Comparison of ENCODE assay signal across 19 cellular contexts in genomic region chr9:136060671-136061371, GRCh38. TPM values are rescaled to one million over a fixed set of nuclear protein-coding genes. Genes with fewer than 3 reads are reported as not detected.
A peak's percentile ranks its signal among the peaks of the same experiment; 100 is the strongest.
DNase-seq lines count a peak whose midpoint lies in the region; ATAC-seq, FAIRE-seq and TF ChIP-seq lines count a peak whose summit lies in the region.
"Had no signal": no experiment of that assay in that cellular context is flagged by ENCODE, and none has a peak within 500 bp of the region (broad histone marks: within the 10 kb centered on the region; RNA-seq: fewer than 3 reads in every experiment).

No MANE protein-coding gene starts in this region.

- intact Hi-C loops in K562 (cut with micrococcal nuclease): no loop called here
- intact Hi-C loops in vagina (cut with DNase I): no loop called here

- DNase-seq in GM06990 (ENCODE audit: extremely low read depth, insufficient read length): peak; percentile 1
- DNase-seq in K562 (ENCODE audit: extremely low read depth in 1 of 4, low spot score in 3 of 4): no peak
- peak; percentile 74 for DNase-seq in mesenteric fat pad (ENCODE audit: low spot score)
- DNase-seq in vagina (ENCODE audit: extremely low spot score in 2 of 2): no peak
- no peak for DNase-seq in HT-29 (ENCODE audit: low spot score)
- DNase-seq in activated gamma-delta T cell (lab: John Stamatoyannopoulos, UW): no peak
- DNase-seq: activated naive CD4-positive, alpha-beta T cell treated with Interleukin-2 at 50 U/mL for 16 hours; amniotic stem cell; CD8-positive, alpha-beta memory T cell; NCI-H1436 treated with DMSO at 0.1 percent for 48 hours; NCI-H446 treated with DMSO at 0.1 percent for 48 hours; Right ventricle myocardium superior; stimulated activated CD4-positive, alpha-beta T cell treated with anti-CD3 and anti-CD28 coated beads, Interleukin-2, amount 100 ng/mL, for 24 hours; uterus had no signal

- no peaks in the 10 kb centered on the region for H3K9me1 ChIP-seq in K562 (ENCODE audit: control insufficient read depth, insufficient read depth, low read length)

- TF ChIP-seq RAD21 in K562 (CRISPR knock-in tag; conservative IDR thresholded peaks at IDR 0.05 in 1 of 2, IDR thresholded peaks at IDR 0.05 in 1 of 2): no peak

- H3K79me2 ChIP-seq in ACC112 (ENCODE audit: control insufficient read depth, insufficient read depth, low read length, unreplicated experiment) (peaks cover 42% of the 10 kb centered on the region), K562 (ENCODE audit: control insufficient read depth, insufficient read depth, low read length) (peaks cover 81% of the 10 kb centered on the region)

- H2AFZ ChIP-seq in ACC112 (ENCODE audit: low read length, unreplicated experiment): no peak overlapping the region
- no peak overlapping the region for H2AFZ ChIP-seq in K562 (ENCODE audit: low read depth, low read length)
- H2AFZ ChIP-seq: GM23338 had no signal

- H3K9me3 ChIP-seq in K562 (replicated peaks; ENCODE audit: control insufficient read depth, insufficient read depth, low read depth, low read length): no peaks in the 10 kb centered on the region
- no peaks in the 10 kb centered on the region for H3K9me3 ChIP-seq in vagina
- H3K9me3 ChIP-seq: uterus had no signal

- no peak for FAIRE-seq in K562 (lab: Jason Lieb, UNC)
- FAIRE-seq: GM18507, small intestine had no signal

- POLR2A ChIA-PET in K562 (lab: Yijun Ruan, JAX): interaction anchor here (0.8 kb wide), 1 partner anchor 11 kb away, joined by 3 read pairs; no protein-coding TSS in a partner anchor

- H3K27me3 ChIP-seq in ACC112 (ENCODE audit: insufficient read depth, low read length) (no peaks in the 10 kb centered on the region), GM06990 (replicated peaks; ENCODE audit: control insufficient read depth, insufficient read depth, low read length) (no peaks in the 10 kb centered on the region; the same call in 1 of the 2 replicates), K562 (ENCODE audit: control insufficient read depth in 2 of 2, insufficient read depth in 2 of 2, low read length in 2 of 2) (no peaks in the 10 kb centered on the region), vagina (no peaks in the 10 kb centered on the region)
- H3K27me3 ChIP-seq: uterus had no signal

- H3K4me1 ChIP-seq in ACC112 (ENCODE audit: control insufficient read depth, insufficient read depth, low read length, unreplicated experiment) (peaks cover 12% of the 10 kb centered on the region), K562 (replicated peaks in 1 of 2; ENCODE audit: control insufficient read depth in 2 of 2, insufficient read depth in 2 of 2, low read length in 2 of 2) (peaks cover 0 to 54% of the 10 kb centered on the region in 2 experiments; a peak in 2 of 5 replicates), vagina (peaks cover 24% of the 10 kb centered on the region)
- H3K4me1 ChIP-seq: uterus had no signal

- peak overlapping the region; percentile 31; the same call in 1 of the 2 replicates for H3K27ac ChIP-seq in ACC112 (ENCODE audit: low read depth, low read length)
- no peak overlapping the region for H3K27ac ChIP-seq in K562 (ENCODE audit: extremely low read depth, low read depth, low read length)
- H3K27ac ChIP-seq in vagina: no peak overlapping the region
- H3K27ac ChIP-seq: uterus had no signal

- H3K4me2 ChIP-seq in K562 (ENCODE audit: insufficient read depth, low read length): no peak overlapping the region
- H3K4me2 ChIP-seq: GM23338 had no signal

- peak overlapping the region in 1 of 2 experiments; percentile 9; a peak in 1 of 4 replicates for H3K9ac ChIP-seq in K562 (ENCODE audit: insufficient read depth in 1 of 2, low read depth in 2 of 2, low read length in 2 of 2)

- H3K4me3 ChIP-seq in ACC112 (ENCODE audit: low read depth, low read length) (no peak overlapping the region), GM06990 (replicated peaks; ENCODE audit: low read depth, low read length) (no peak overlapping the region), K562 (no peak overlapping the region), vagina (no peak overlapping the region)
- H3K4me3 ChIP-seq: GM23338, uterus had no signal

- 95% methylated on average over 9 of the region's 19 CpGs for WGBS in K562 (ENCODE audit: insufficient coverage, low coverage, missing lambda C conversion rate)

- no peak for TF ChIP-seq EP300 in K562 (IDR thresholded peaks at IDR 0.05; ENCODE audit: low read length)

- in situ Hi-C loops in K562 (cut with MboI): loop anchor here (5.0 kb wide), 1 partner anchor 39 kb away; no protein-coding TSS in a partner anchor

- TF ChIP-seq CTCF in GM06990 (IDR thresholded peaks at IDR 0.05; ENCODE audit: insufficient read depth, low read length, poor library complexity, severe bottlenecking): no peak
- no peak for TF ChIP-seq CTCF in K562 (IDR thresholded peaks at IDR 0.05 in 2 of 3, conservative IDR thresholded peaks at IDR 0.05 in 1 of 3; ENCODE audit: insufficient read depth in 2 of 3, low read depth in 1 of 3, low read length in 3 of 3)
- no peak for TF ChIP-seq CTCF in vagina (IDR thresholded peaks at IDR 0.05)

- no peak for ATAC-seq in K562
- ATAC-seq: GM23338; stimulated activated effector memory CD8-positive, alpha-beta T cell treated with anti-CD3 and anti-CD28 coated beads, Interleukin-12 subunit alpha, Interleukin-12 subunit beta, amount 100 ng/mL, for 72 hours had no signal

- CTCF ChIA-PET in K562 (lab: Yijun Ruan, JAX; ENCODE audit: low intra/inter-chr PET ratio): no interaction called here

- no TSS peak for BruUV-seq in K562 (replicated peaks; lab: Mats Ljungman, UMichigan)

- TF ChIP-seq POLR2A in K562 (conservative IDR thresholded peaks at IDR 0.05) (no peak), vagina (IDR thresholded peaks at IDR 0.05) (no peak)

- H3K36me3 ChIP-seq in ACC112 (ENCODE audit: insufficient read depth, low read length) (no peaks in the 10 kb centered on the region), GM06990 (ENCODE audit: control insufficient read depth, insufficient read depth, low read length) (no peaks in the 10 kb centered on the region), K562 (ENCODE audit: control insufficient read depth, insufficient read depth, low read length) (peaks cover 24% of the 10 kb centered on the region; the same call in 1 of the 3 replicates), vagina (no peaks in the 10 kb centered on the region)
- H3K36me3 ChIP-seq: uterus had no signal

- H4K20me1 ChIP-seq in K562 (replicated peaks; ENCODE audit: control insufficient read depth, insufficient read depth, low read length): peaks cover 22% of the 10 kb centered on the region

TF ChIP-seq in K562, 482 proteins besides CTCF, POLR2A, EP300 and RAD21:
- TF ChIP-seq POLR2G (IDR thresholded peaks at IDR 0.05; ENCODE audit: low read depth, low read length): peak; percentile 48; the same call in 1 of the 2 replicates
- TF ChIP-seq MIER1 (IDR thresholded peaks at IDR 0.05; ENCODE audit: low read depth): no peak

RNA-seq across cellular contexts. Expression of gene NACC2, which starts 34.3 kb away (rescaled TPM):
- total RNA-seq in K562 (2011; cell fraction: chromatin; rRNA removed; ENCODE audit: low replicate concordance): 15.2 and 27.2 TPM in 2 replicates
- 17.0 and 18.7 TPM in 2 replicates for total RNA-seq in K562 (2011; cell fraction: nucleolus; rRNA removed)
- total RNA-seq in K562 (2011; cell fraction: nucleoplasm; rRNA removed): 10.7 and 13.6 TPM in 2 replicates
- total RNA-seq in K562 (2014; rRNA removed) (16.6 and 21.1 TPM in 2 replicates), K562 (2014; rRNA removed; fragmentation: Illumina TruSeq; extraction: Trizol) (4.4 and 4.8 TPM in 2 replicates), K562 (2015; rRNA removed; fragmentation: Illumina TruSeq; extraction: Trizol) (9.9 and 10.1 TPM in 2 replicates), K562 (2021) (22.2 and 25.1 TPM in 2 replicates), mesenteric fat pad (41.4 TPM), vagina (21.1 TPM)
- polyA plus RNA-seq in K562 (2011; rRNA removed) (5.6 TPM in 2 replicates), K562 (2014; fragmentation: Illumina TruSeq; extraction: Trizol) (5.2 and 8.0 TPM in 2 replicates), K562 (2014; fragmentation: Nextera tagmentation; extraction: Ambion mirVana) (under 1 TPM; 0.70 to 0.73 TPM), K562 (2014; rRNA removed) (11.7 and 12.5 TPM in 2 replicates)
- polyA plus RNA-seq in K562 (2011; cell fraction: cytosol; rRNA removed): 7.2 and 16.2 TPM in 2 replicates
- 14.6 and 26.1 TPM in 2 replicates for polyA plus RNA-seq in K562 (2011; cell fraction: nucleus; rRNA removed)
- 9.1 and 10.5 TPM in 2 replicates for polyA plus RNA-seq in K562 (2012)
- polyA minus RNA-seq in K562 (2011; rRNA and poly(A)+ RNA removed): 5.4 and 11.8 TPM in 2 replicates
- 12.6 and 13.9 TPM in 2 replicates for polyA minus RNA-seq in K562 (2011; cell fraction: cytosol; rRNA and poly(A)+ RNA removed)
- polyA minus RNA-seq in K562 (2011; cell fraction: nucleus; rRNA and poly(A)+ RNA removed): 5.9 and 6.5 TPM in 2 replicates
- 32.6 and 38.1 TPM in 2 replicates for total RNA-seq in HT-29 (2014; rRNA removed; shearing (Covaris generic))

RNA-seq across cellular contexts. Expression of gene TMEM250, which starts 57.9 kb away (rescaled TPM):
- 9.3 and 37.6 TPM in 2 replicates for total RNA-seq in K562 (2011; cell fraction: chromatin; rRNA removed; ENCODE audit: low replicate concordance)
- total RNA-seq in K562 (2011; cell fraction: nucleolus; rRNA removed): 42.5 and 42.8 TPM in 2 replicates
- total RNA-seq in K562 (2011; cell fraction: nucleoplasm; rRNA removed): 19.5 and 20.3 TPM in 2 replicates
- 44.6 and 51.3 TPM in 2 replicates for total RNA-seq in K562 (2014; rRNA removed)
- total RNA-seq in K562 (2014; rRNA removed; fragmentation: Illumina TruSeq; extraction: Trizol): 6.2 and 6.7 TPM in 2 replicates
- 21.6 and 23.3 TPM in 2 replicates for total RNA-seq in K562 (2015; rRNA removed; fragmentation: Illumina TruSeq; extraction: Trizol)
- 40.6 and 43.1 TPM in 2 replicates for total RNA-seq in K562 (2021)
- 11.5 and 12.2 TPM in 2 replicates for polyA plus RNA-seq in K562 (2011; rRNA removed)
- 15.5 and 50.0 TPM in 2 replicates for polyA plus RNA-seq in K562 (2011; cell fraction: cytosol; rRNA removed)
- polyA plus RNA-seq in K562 (2011; cell fraction: nucleus; rRNA removed): 27.4 and 47.1 TPM in 2 replicates
- polyA plus RNA-seq in K562 (2012): 27.5 and 33.5 TPM in 2 replicates
- 9.8 and 16.8 TPM in 2 replicates for polyA plus RNA-seq in K562 (2014; fragmentation: Illumina TruSeq; extraction: Trizol)
- under 1 TPM; 0.32 to 0.64 TPM for polyA plus RNA-seq in K562 (2014; fragmentation: Nextera tagmentation; extraction: Ambion mirVana)
- polyA plus RNA-seq in K562 (2014; rRNA removed): 25.1 and 28.0 TPM in 2 replicates
- polyA minus RNA-seq in K562 (2011; rRNA and poly(A)+ RNA removed): 4.9 and 9.2 TPM in 2 replicates
- 18.4 and 21.8 TPM in 2 replicates for polyA minus RNA-seq in K562 (2011; cell fraction: cytosol; rRNA and poly(A)+ RNA removed)
- 18.7 and 25.0 TPM in 2 replicates for polyA minus RNA-seq in K562 (2011; cell fraction: nucleus; rRNA and poly(A)+ RNA removed)
- 30.2 TPM for total RNA-seq in mesenteric fat pad
- 25.0 TPM for total RNA-seq in vagina
- 93.4 and 109 TPM in 2 replicates for total RNA-seq in HT-29 (2014; rRNA removed; shearing (Covaris generic))

Comparison
In these comparisons a context has a peak if more than half of its experiments do, and no peak if none do; other contexts are left out.
1. DNase-seq: peak in GM06990 (single experiment) and mesenteric fat pad (single experiment); none in K562 (0 of 4), vagina (0 of 2), HT-29 (single experiment) and activated gamma-delta T cell (single experiment).